ENCODE assay signal across 8 cellular contexts in genomic region chr13:108176685-108177274, GRCh38. TPM values are rescaled to one million over a fixed set of nuclear protein-coding genes. Genes with fewer than 3 reads are reported as not detected.
DNase-seq lines count a peak whose midpoint lies in the region; ATAC-seq and TF ChIP-seq lines count a peak whose summit lies in the region.

No MANE protein-coding gene starts in this region.

- H3K4me3 Mint-ChIP-seq in progenitor cell of endocrine pancreas (ENCODE audit: low read depth): no peak overlapping the region

- TF ChIP-seq CTCF in progenitor cell of endocrine pancreas (IDR thresholded peaks at IDR 0.05; ENCODE audit: unreplicated experiment): peak; percentile 63

- no peaks in the 10 kb centered on the region for H3K9me3 ChIP-seq in effector memory CD4-positive, alpha-beta T cell (ENCODE audit: control insufficient read depth, low read length)

- H3K27ac Mint-ChIP-seq in progenitor cell of endocrine pancreas: no peak overlapping the region

- no peak overlapping the region for H3K27ac ChIP-seq in effector memory CD4-positive, alpha-beta T cell (ENCODE audit: insufficient read depth, low read length, poor library complexity, severe bottlenecking)

- H3K36me3 ChIP-seq in effector memory CD4-positive, alpha-beta T cell (ENCODE audit: control insufficient read depth, insufficient read depth, low read length): no peaks in the 10 kb centered on the region

- H3K4me3 ChIP-seq in effector memory CD4-positive, alpha-beta T cell (ENCODE audit: insufficient read depth, low read depth, low read length, poor library complexity, severe bottlenecking): no peak overlapping the region

- ATAC-seq in HG03520 (IDR thresholded peaks at IDR 0.05; ENCODE audit: unreplicated experiment): peak; percentile 64
- ATAC-seq in GM19328 (IDR thresholded peaks at IDR 0.05; ENCODE audit: unreplicated experiment): no peak

- H3K27me3 ChIP-seq in effector memory CD4-positive, alpha-beta T cell (replicated peaks; ENCODE audit: control insufficient read depth, insufficient read depth, low read length, poor library complexity, severe bottlenecking): no peaks in the 10 kb centered on the region

- H3K4me1 ChIP-seq in effector memory CD4-positive, alpha-beta T cell (ENCODE audit: control insufficient read depth, insufficient read depth, low read length, poor library complexity, severe bottlenecking): no peaks in the 10 kb centered on the region

- peaks cover 24% of the 10 kb centered on the region for H3K9me3 Mint-ChIP-seq in progenitor cell of endocrine pancreas (ENCODE audit: low read depth)

- peaks cover 1% of the 10 kb centered on the region for H3K36me3 Mint-ChIP-seq in progenitor cell of endocrine pancreas (ENCODE audit: insufficient read depth)

- no peaks in the 10 kb centered on the region for H3K4me1 Mint-ChIP-seq in progenitor cell of endocrine pancreas (ENCODE audit: low read depth)

- DNase-seq in NCI-H748 (lab: John Stamatoyannopoulos, UW; ENCODE audit: unreplicated experiment): peak; percentile 58
- no peak for DNase-seq in NCI-H748 treated with DMSO at 0.1 percent for 48 hours (lab: John Stamatoyannopoulos, UW)
- DNase-seq in activated CD4-positive, alpha-beta T cell treated with anti-CD3 and anti-CD28 coated beads for 4 hours: peak; percentile 42 to 64
- DNase-seq in effector memory CD4-positive, alpha-beta T cell: peak in 2 of 3 donors; percentile 15 to 22
- DNase-seq in progenitor cell of endocrine pancreas (ENCODE audit: low spot score, unreplicated experiment): no peak
- no peak for DNase-seq in DMS153 (lab: John Stamatoyannopoulos, UW)

- H3K27me3 Mint-ChIP-seq in progenitor cell of endocrine pancreas: no peaks in the 10 kb centered on the region

RNA-seq across cellular contexts. Expression of gene LIG4, which starts 38.6 kb away (rescaled TPM):
- 18.1 and 18.6 TPM in 2 replicates for total RNA-seq in progenitor cell of endocrine pancreas

RNA-seq across cellular contexts. Expression of gene ABHD13, which starts 41.4 kb away (rescaled TPM):
- 20.7 and 20.9 TPM in 2 replicates for total RNA-seq in progenitor cell of endocrine pancreas

Comparison
In these comparisons a context has a peak if more than half of its experiments do, and no peak if none do; other contexts are left out.
1. DNase-seq: peak in NCI-H748 (single experiment), activated CD4-positive, alpha-beta T cell treated with anti-CD3 and anti-CD28 coated beads for 4 hours (2 of 2) and effector memory CD4-positive, alpha-beta T cell (2 of 3); none in NCI-H748 treated with DMSO at 0.1 percent for 48 hours (single experiment), progenitor cell of endocrine pancreas (single experiment) and DMS153 (single experiment).